In the genomic region with DNA sequence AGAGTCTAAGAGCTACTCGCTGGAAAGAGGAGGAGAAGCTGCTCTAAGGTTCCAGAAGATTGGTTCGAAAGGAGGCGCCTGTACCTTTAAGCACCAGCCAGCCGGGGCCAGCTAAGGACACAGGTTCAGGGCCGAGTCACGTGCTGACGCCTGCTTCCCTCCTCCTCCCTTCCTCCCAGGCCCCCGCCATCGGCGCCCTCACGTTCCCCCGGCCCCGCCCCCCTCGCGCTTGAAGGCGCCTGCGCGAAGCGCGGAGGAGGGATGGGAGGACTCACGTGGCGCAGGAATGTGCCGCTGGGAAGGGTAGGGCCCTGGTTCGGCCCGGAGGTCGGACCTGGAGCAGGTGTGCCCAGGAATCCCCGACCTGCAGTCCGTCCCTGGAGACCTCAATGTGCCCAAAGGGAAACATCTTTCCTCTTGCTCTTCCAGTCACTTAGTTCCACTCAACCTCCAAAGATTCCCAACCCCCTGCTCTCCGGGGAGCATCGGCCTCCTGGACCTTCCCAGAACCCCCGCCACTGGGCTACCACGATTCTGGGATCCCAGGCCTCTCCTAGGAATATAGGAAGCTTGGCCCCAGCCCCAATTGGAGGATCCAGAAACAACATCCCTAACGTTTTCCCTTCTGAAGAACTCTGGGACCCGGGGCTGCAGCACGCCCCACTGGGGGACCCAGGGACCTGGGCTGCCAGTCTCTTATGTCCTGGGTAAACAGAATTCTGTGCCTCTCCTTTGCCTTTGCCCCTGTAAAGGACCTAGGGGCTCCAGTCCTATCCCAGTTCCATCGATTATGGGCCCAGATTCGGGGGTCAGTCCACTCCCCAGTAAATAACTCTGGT, we compare ENCODE assay signal across 7 cellular contexts. TPM values are rescaled to one million over a fixed set of nuclear protein-coding genes. Genes with fewer than 3 reads are reported as not detected.
DNase-seq lines count a peak whose midpoint lies in the region; TF ChIP-seq lines count a peak whose summit lies in the region.

No MANE protein-coding gene starts in this region.

- H3K4me3 ChIP-seq in ectodermal cell (ENCODE audit: insufficient read depth, low read depth, low read length): peak overlapping the region; percentile 75

- WGBS in ectodermal cell, 2 experiments: 10 to 11% methylated on average over 37 of the region's 37 CpGs

- H3K4me1 ChIP-seq in ectodermal cell (ENCODE audit: control insufficient read depth, insufficient read depth, low read length): peaks cover 25% of the 10 kb centered on the region

- no peaks in the 10 kb centered on the region for H3K36me3 ChIP-seq in ectodermal cell (ENCODE audit: control insufficient read depth, insufficient read depth, low read length)

- peaks cover 10% of the 10 kb centered on the region for H3K27me3 ChIP-seq in ectodermal cell (ENCODE audit: control insufficient read depth, insufficient read depth, low read length, poor library complexity, severe bottlenecking)

- peak; percentile 57 for TF ChIP-seq POLR2A in GM18526 (IDR thresholded peaks at IDR 0.05; ENCODE audit: extremely low read depth, insufficient read length)

- peak overlapping the region; percentile 74 for H3K27ac ChIP-seq in ectodermal cell (ENCODE audit: insufficient read depth, low read depth, low read length, poor library complexity, severe bottlenecking)

- H3K9me3 ChIP-seq in ectodermal cell (ENCODE audit: control insufficient read depth, low read length): no peaks in the 10 kb centered on the region

- DNase-seq in HT1080 (ENCODE audit: low read depth): peak; percentile 92
- DNase-seq in NOMO-1 (lab: John Stamatoyannopoulos, UW; ENCODE audit: unreplicated experiment in 2 of 2): peak; percentile 95 to 96
- DNase-seq in activated CD8-positive, alpha-beta memory T cell treated with anti-CD3 and anti-CD28 coated beads for 24 hours: peak; percentile 96
- DNase-seq in lung microvascular endothelial cell (ENCODE audit: low read depth in 2 of 2): peak; percentile 91 to 97
- peak; percentile 84 to 96 (median 91) for DNase-seq in stimulated activated CD4-positive, alpha-beta T cell treated with anti-CD3 and anti-CD28 coated beads, TNF-alpha, amount 100 ng/mL, for 24 hours (ENCODE audit: low read depth in 3 of 3)

RNA-seq across cellular contexts. Expression of a gene that starts 2.5 kb away (rescaled TPM):
- total RNA-seq in HT1080 (2014; rRNA removed; shearing (Covaris generic)): 10.3 and 11.1 TPM in 2 replicates
- 5.1 and 7.7 TPM in 2 replicates for polyA plus RNA-seq in HT1080 (2015; cell fraction: cytosol; rRNA removed)
- 2.8 and 4.6 TPM in 2 replicates for polyA plus RNA-seq in HT1080 (2015; cell fraction: nucleus; rRNA removed)
- polyA plus RNA-seq in ectodermal cell (2013, experiment 1 of 4): 16.9 TPM
- polyA plus RNA-seq in ectodermal cell (2013, experiment 2 of 4): 14.6 TPM
- 14.9 TPM for polyA plus RNA-seq in ectodermal cell (2013, experiment 3 of 4)
- 16.8 TPM for polyA plus RNA-seq in ectodermal cell (2013, experiment 4 of 4)
- 0.87 and 3.4 TPM in 2 replicates for total RNA-seq in lung microvascular endothelial cell

RNA-seq across cellular contexts. Expression of a gene that starts 11.3 kb away (rescaled TPM):
- total RNA-seq in HT1080 (2014; rRNA removed; shearing (Covaris generic)): 0.77 and 1.4 TPM in 2 replicates
- 0.59 and 0.69 TPM in 2 replicates for polyA plus RNA-seq in HT1080 (2015; cell fraction: cytosol; rRNA removed)
- polyA plus RNA-seq in HT1080 (2015; cell fraction: nucleus; rRNA removed): 0.29 and 1.2 TPM in 2 replicates
- 111 TPM for polyA plus RNA-seq in ectodermal cell (2013, experiment 1 of 4)
- 97.1 TPM for polyA plus RNA-seq in ectodermal cell (2013, experiment 2 of 4)
- polyA plus RNA-seq in ectodermal cell (2013, experiment 3 of 4): 87.7 TPM
- polyA plus RNA-seq in ectodermal cell (2013, experiment 4 of 4): 96.2 TPM
- total RNA-seq in lung microvascular endothelial cell: 3.1 and 8.1 TPM in 2 replicates

RNA-seq across cellular contexts. Expression of a gene that starts 15.3 kb away (rescaled TPM):
- 15.9 and 16.5 TPM in 2 replicates for total RNA-seq in HT1080 (2014; rRNA removed; shearing (Covaris generic))
- polyA plus RNA-seq in HT1080 (2015; cell fraction: cytosol; rRNA removed): 20.1 and 23.8 TPM in 2 replicates
- 28.3 and 34.4 TPM in 2 replicates for polyA plus RNA-seq in HT1080 (2015; cell fraction: nucleus; rRNA removed)
- 37.4 TPM for polyA plus RNA-seq in ectodermal cell (2013, experiment 1 of 4)
- polyA plus RNA-seq in ectodermal cell (2013, experiment 2 of 4): 42.1 TPM
- polyA plus RNA-seq in ectodermal cell (2013, experiment 3 of 4): 26.8 TPM
- 32.2 TPM for polyA plus RNA-seq in ectodermal cell (2013, experiment 4 of 4)
- total RNA-seq in lung microvascular endothelial cell: 5.4 and 6.3 TPM in 2 replicates

RNA-seq across cellular contexts. Expression of a gene that starts 15.7 kb away (rescaled TPM):
- 2,830 and 3,901 TPM in 2 replicates for total RNA-seq in HT1080 (2014; rRNA removed; shearing (Covaris generic))
- 2,165 and 2,266 TPM in 2 replicates for polyA plus RNA-seq in HT1080 (2015; cell fraction: cytosol; rRNA removed)
- 760 and 890 TPM in 2 replicates for polyA plus RNA-seq in HT1080 (2015; cell fraction: nucleus; rRNA removed)
- 1,711 TPM for polyA plus RNA-seq in ectodermal cell (2013, experiment 1 of 4)
- polyA plus RNA-seq in ectodermal cell (2013, experiment 2 of 4): 1,723 TPM
- polyA plus RNA-seq in ectodermal cell (2013, experiment 3 of 4): 1,581 TPM
- polyA plus RNA-seq in ectodermal cell (2013, experiment 4 of 4): 1,728 TPM
- 2,223 and 2,324 TPM in 2 replicates for total RNA-seq in lung microvascular endothelial cell

RNA-seq across cellular contexts. Expression of a gene that starts 19.8 kb away (rescaled TPM):
- total RNA-seq in HT1080 (2014; rRNA removed; shearing (Covaris generic)): 1.2 TPM in 1 of 2 replicates, not detected in the other
- not detected in 2 replicates for polyA plus RNA-seq in HT1080 (2015; cell fraction: cytosol; rRNA removed)
- 1.3 TPM in 1 of 2 replicates, not detected in the other for polyA plus RNA-seq in HT1080 (2015; cell fraction: nucleus; rRNA removed)
- 0.26 TPM for polyA plus RNA-seq in ectodermal cell (2013, experiment 1 of 4)
- 1.2 TPM for polyA plus RNA-seq in ectodermal cell (2013, experiment 2 of 4)
- polyA plus RNA-seq in ectodermal cell (2013, experiment 3 of 4): 1.1 TPM
- polyA plus RNA-seq in ectodermal cell (2013, experiment 4 of 4): 1.0 TPM
- total RNA-seq in lung microvascular endothelial cell: 0.40 and 0.65 TPM in 2 replicates

Comparison
In these comparisons a context has a peak if more than half of its experiments do, and no peak if none do; other contexts are left out.
1. Peak in every context shown above with its lines: DNase-seq, H3K4me3 ChIP-seq and H3K27ac ChIP-seq.